In genomic region chr18:44786257-44786656, GRCh38 we compare ENCODE assay signal across 13 cellular contexts.
DNase-seq lines count a peak whose midpoint lies in the region; ATAC-seq and TF ChIP-seq lines count a peak whose summit lies in the region.
"Had no signal": no experiment of that assay in that cellular context is flagged by ENCODE, and none has a peak within 500 bp of the region (broad histone marks: within the 10 kb centered on the region; RNA-seq: fewer than 3 reads in every experiment).

No MANE protein-coding gene starts in this region.

- ATAC-seq in GM19397 (IDR thresholded peaks at IDR 0.05; ENCODE audit: unreplicated experiment) (peak; percentile 27), HG02852 (IDR thresholded peaks at IDR 0.05; ENCODE audit: unreplicated experiment) (peak; percentile 34)
- ATAC-seq in stimulated activated memory B cell treated with anti-CD40 and anti-IgM and Interleukin-4, amounts not matched to agents 10 μg/mL and 1 μg/mL and 100 μg/mL, for 72 hours, result peak; percentile 75
- ATAC-seq: left lobe of liver had no signal

- H3K9me3 ChIP-seq in MM.1S (replicated peaks; ENCODE audit: insufficient read depth, low read length) (no peaks in the 10 kb centered on the region), PC-9 (ENCODE audit: insufficient read depth, low read depth) (no peaks in the 10 kb centered on the region)
- H3K9me3 ChIP-seq: breast epithelium had no signal

- H3K4me1 ChIP-seq in MM.1S (ENCODE audit: low read length) (peaks cover 33% of the 10 kb centered on the region), PC-9 (replicated peaks; ENCODE audit: insufficient read depth) (peaks cover 16% of the 10 kb centered on the region)

- no peaks in the 10 kb centered on the region for H3K9me3 Mint-ChIP-seq in stimulated activated memory B cell treated with anti-CD40 and anti-IgM and Interleukin-4, amounts not matched to agents 10 μg/mL and 1 μg/mL and 100 μg/mL, for 72 hours
- no peaks in the 10 kb centered on the region for H3K9me3 Mint-ChIP-seq in activated T-helper 1 cell treated with anti-CD3 and anti-CD28 coated beads, Interleukin-12 subunit alpha, Interleukin-12 subunit beta, Interleukin-2, Interleukin-4 antibody, amounts not matched to agents 30 ng/mL and 10 ng/mL and 1 ng/mL, durations not matched to agents 14 hours and 24 hours and 36 hours

- POLR2A ChIA-PET in PC-9 (lab: Charles Lee; ENCODE audit: unreplicated experiment), result no interaction called here

- TF ChIP-seq CTCF in MM.1S (IDR thresholded peaks at IDR 0.05; ENCODE audit: low read length) (no peak), PC-9 (conservative IDR thresholded peaks at IDR 0.05) (no peak)

- peak overlapping the region; percentile 81 for H3K4me2 ChIP-seq in MM.1S (ENCODE audit: low read depth, low read length)
- no peak overlapping the region for H3K4me2 ChIP-seq in PC-9

- intact Hi-C loops in PC-9 (cut with micrococcal nuclease; ENCODE audit: unreplicated experiment), result no loop called here
- intact Hi-C loops in activated T-helper 1 cell treated with anti-CD3 and anti-CD28 coated beads, Interleukin-12 subunit alpha, Interleukin-12 subunit beta, Interleukin-2, Interleukin-4 antibody, amounts not matched to agents 30 ng/mL and 10 ng/mL and 1 ng/mL, durations not matched to agents 14 hours and 24 hours and 36 hours (cut with micrococcal nuclease), result no loop called here

- CTCF ChIA-PET in PC-9 (lab: Charles Lee), result no interaction called here

- H3K27ac ChIP-seq in MM.1S (ENCODE audit: low read length) (peak overlapping the region; percentile 46; the same call in 1 of the 2 replicates), PC-9 (no peak overlapping the region)
- H3K27ac ChIP-seq: breast epithelium had no signal

- peaks cover 88% of the 10 kb centered on the region for H3K4me1 Mint-ChIP-seq in stimulated activated memory B cell treated with anti-CD40 and anti-IgM and Interleukin-4, amounts not matched to agents 10 μg/mL and 1 μg/mL and 100 μg/mL, for 72 hours
- H3K4me1 Mint-ChIP-seq in activated T-helper 1 cell treated with anti-CD3 and anti-CD28 coated beads, Interleukin-12 subunit alpha, Interleukin-12 subunit beta, Interleukin-2, Interleukin-4 antibody, amounts not matched to agents 30 ng/mL and 10 ng/mL and 1 ng/mL, durations not matched to agents 14 hours and 24 hours and 36 hours (ENCODE audit: low read depth), result peaks cover 23% of the 10 kb centered on the region

- DNase-seq in MM.1S, result no peak
- no peak for DNase-seq in HK-2 (ENCODE audit: unreplicated experiment)
- DNase-seq in PC-9, result no peak
- no peak for DNase-seq in activated T-helper 1 cell treated with anti-CD3 and anti-CD28 coated beads, Interleukin-12 subunit alpha, Interleukin-12 subunit beta, Interleukin-2, Interleukin-4 antibody, amounts not matched to agents 30 ng/mL and 10 ng/mL and 1 ng/mL, durations not matched to agents 14 hours and 24 hours and 36 hours (ENCODE audit: low spot score)
- DNase-seq: DMS79 treated with DMSO at 0.1 percent for 48 hours, IMR-90, NCI-H345, SW 1271 had no signal

- no peaks in the 10 kb centered on the region for H4K20me1 ChIP-seq in MM.1S (ENCODE audit: insufficient read depth, low read length)
- no peaks in the 10 kb centered on the region for H4K20me1 ChIP-seq in PC-9 (ENCODE audit: insufficient read depth)

- H3K79me2 ChIP-seq in MM.1S (ENCODE audit: low read length) (peaks cover 79% of the 10 kb centered on the region), PC-9 (ENCODE audit: low read depth) (no peaks in the 10 kb centered on the region)

- peaks cover 14% of the 10 kb centered on the region for H3F3A ChIP-seq in MM.1S (ENCODE audit: insufficient read depth, low read length)
- H3F3A ChIP-seq in PC-9 (ENCODE audit: insufficient read depth, low read depth), result no peaks in the 10 kb centered on the region

- H3K27me3 ChIP-seq in MM.1S (replicated peaks; ENCODE audit: insufficient read depth, low read length), result no peaks in the 10 kb centered on the region
- no peaks in the 10 kb centered on the region for H3K27me3 ChIP-seq in PC-9 (ENCODE audit: insufficient read depth, low read depth)
- H3K27me3 ChIP-seq: breast epithelium had no signal

- peaks cover 19% of the 10 kb centered on the region for H3K36me3 Mint-ChIP-seq in stimulated activated memory B cell treated with anti-CD40 and anti-IgM and Interleukin-4, amounts not matched to agents 10 μg/mL and 1 μg/mL and 100 μg/mL, for 72 hours
- peaks cover 15% of the 10 kb centered on the region for H3K36me3 Mint-ChIP-seq in activated T-helper 1 cell treated with anti-CD3 and anti-CD28 coated beads, Interleukin-12 subunit alpha, Interleukin-12 subunit beta, Interleukin-2, Interleukin-4 antibody, amounts not matched to agents 30 ng/mL and 10 ng/mL and 1 ng/mL, durations not matched to agents 14 hours and 24 hours and 36 hours (ENCODE audit: low read depth)

- H3K27ac Mint-ChIP-seq in stimulated activated memory B cell treated with anti-CD40 and anti-IgM and Interleukin-4, amounts not matched to agents 10 μg/mL and 1 μg/mL and 100 μg/mL, for 72 hours, result peak overlapping the region; percentile 95
- no peak overlapping the region for H3K27ac Mint-ChIP-seq in activated T-helper 1 cell treated with anti-CD3 and anti-CD28 coated beads, Interleukin-12 subunit alpha, Interleukin-12 subunit beta, Interleukin-2, Interleukin-4 antibody, amounts not matched to agents 30 ng/mL and 10 ng/mL and 1 ng/mL, durations not matched to agents 14 hours and 24 hours and 36 hours

- peak overlapping the region; percentile 40; the same call in 1 of the 2 replicates for H3K9ac ChIP-seq in MM.1S (ENCODE audit: low read length)

- H3K4me3 ChIP-seq in MM.1S (ENCODE audit: low read length) (peak overlapping the region; percentile 44), PC-9 (no peak overlapping the region)
- H3K4me3 ChIP-seq: breast epithelium had no signal

- no peak overlapping the region for H2AFZ ChIP-seq in MM.1S (ENCODE audit: low read length)
- H2AFZ ChIP-seq in PC-9, result no peak overlapping the region

- H3K9me2 ChIP-seq in MM.1S (replicated peaks; ENCODE audit: insufficient read depth, low read length), result no peaks in the 10 kb centered on the region
- no peaks in the 10 kb centered on the region; the same call in 1 of the 2 replicates for H3K9me2 ChIP-seq in PC-9 (ENCODE audit: insufficient read depth)

- H3K36me3 ChIP-seq in MM.1S (replicated peaks; ENCODE audit: insufficient read depth, low read length), result no peaks in the 10 kb centered on the region
- no peaks in the 10 kb centered on the region for H3K36me3 ChIP-seq in PC-9 (ENCODE audit: low read depth)
- H3K36me3 ChIP-seq: breast epithelium had no signal

- peak overlapping the region; percentile 78 for H3K4me3 Mint-ChIP-seq in stimulated activated memory B cell treated with anti-CD40 and anti-IgM and Interleukin-4, amounts not matched to agents 10 μg/mL and 1 μg/mL and 100 μg/mL, for 72 hours
- H3K4me3 Mint-ChIP-seq in activated T-helper 1 cell treated with anti-CD3 and anti-CD28 coated beads, Interleukin-12 subunit alpha, Interleukin-12 subunit beta, Interleukin-2, Interleukin-4 antibody, amounts not matched to agents 30 ng/mL and 10 ng/mL and 1 ng/mL, durations not matched to agents 14 hours and 24 hours and 36 hours, result no peak overlapping the region

- no peaks in the 10 kb centered on the region for H3K27me3 Mint-ChIP-seq in stimulated activated memory B cell treated with anti-CD40 and anti-IgM and Interleukin-4, amounts not matched to agents 10 μg/mL and 1 μg/mL and 100 μg/mL, for 72 hours
- peaks cover 10% of the 10 kb centered on the region for H3K27me3 Mint-ChIP-seq in activated T-helper 1 cell treated with anti-CD3 and anti-CD28 coated beads, Interleukin-12 subunit alpha, Interleukin-12 subunit beta, Interleukin-2, Interleukin-4 antibody, amounts not matched to agents 30 ng/mL and 10 ng/mL and 1 ng/mL, durations not matched to agents 14 hours and 24 hours and 36 hours (ENCODE audit: insufficient read depth)

- no TSS peak for BruUV-seq in PC-9 (replicated peaks; lab: Mats Ljungman, UMichigan)
